ENCODE assay signal across 23 cellular contexts in the genomic region with DNA sequence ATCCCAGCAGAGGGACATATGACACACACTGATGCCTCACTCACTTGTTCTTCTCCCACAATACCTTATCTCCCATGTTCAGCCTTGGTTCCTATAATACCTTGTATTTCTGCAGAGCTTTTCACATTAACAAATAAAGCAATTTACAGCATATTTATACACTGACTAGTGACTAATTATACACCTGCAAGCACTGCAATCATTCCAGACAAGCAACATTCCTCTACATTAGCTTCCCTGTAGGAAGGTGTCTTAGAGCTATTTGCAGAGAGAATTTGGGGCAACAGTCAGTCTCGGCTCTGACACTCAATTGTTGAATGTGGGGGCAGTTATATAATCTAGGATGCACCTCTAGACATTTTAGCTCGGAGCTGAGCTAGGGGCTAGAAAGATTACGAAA.
"Had no signal": no experiment of that assay in that cellular context is flagged by ENCODE, and none has a peak within 500 bp of the region (broad histone marks: within the 10 kb centered on the region; RNA-seq: fewer than 3 reads in every experiment).

No MANE protein-coding gene starts in this region.

- FAIRE-seq: endothelial cell of umbilical vein, kidney had no signal

- H3K9me3 ChIP-seq: colonic mucosa, psoas muscle, sigmoid colon, thoracic aorta, transverse colon, vagina had no signal

- H3K27me3 ChIP-seq: colonic mucosa, hepatocyte, sigmoid colon, vagina had no signal

- H3K4me1 ChIP-seq: colonic mucosa, parathyroid adenoma, psoas muscle, sigmoid colon, transverse colon, vagina had no signal

- H3K9ac ChIP-seq: parathyroid adenoma had no signal

- H2AFZ ChIP-seq: hepatocyte, parathyroid adenoma had no signal

- H3K36me3 ChIP-seq: colonic mucosa, sigmoid colon, thoracic aorta, transverse colon, vagina had no signal

- ATAC-seq: left colon; naive thymus-derived CD4-positive, alpha-beta T cell; psoas muscle; stimulated activated naive B cell treated with anti-CD40 and anti-IgM and Interleukin-4, amounts not matched to agents 10 μg/mL and 1 μg/mL and 100 μg/mL, for 72 hours; stimulated activated naive CD8-positive, alpha-beta T cell treated with anti-CD3 and anti-CD28 coated beads, Interleukin-15, amount 100 ng/mL, for 72 hours had no signal

- H3K4me2 ChIP-seq: hepatocyte had no signal

- H3K4me3 ChIP-seq: colonic mucosa, hepatocyte, psoas muscle, sigmoid colon, skin epidermis, thoracic aorta, transverse colon, vagina had no signal

- DNase-seq: colonic mucosa; effector CD4-positive, alpha-beta T cell; endodermal cell; foreskin melanocyte; head of caudate nucleus; kidney; left colon; mammary epithelial cell; naive thymus-derived CD4-positive, alpha-beta T cell; nephron progenitor cell; psoas muscle; sigmoid colon; stimulated activated CD4-positive, alpha-beta T cell treated with anti-CD3 and anti-CD28 coated beads, Interleukin-2, amount 100 ng/mL, for 24 hours; stimulated activated CD4-positive, alpha-beta T cell treated with anti-CD3 and anti-CD28 coated beads, Interleukin-4, amount 100 ng/mL, for 4 hours; stimulated activated naive B cell treated with anti-CD40 and anti-IgM and Interleukin-4, amounts not matched to agents 10 μg/mL and 1 μg/mL and 100 μg/mL, for 72 hours; stimulated activated naive CD8-positive, alpha-beta T cell treated with anti-CD3 and anti-CD28 coated beads, Interleukin-15, amount 100 ng/mL, for 72 hours; transverse colon had no signal

- H3K79me2 ChIP-seq: hepatocyte, parathyroid adenoma had no signal

- H3K27ac ChIP-seq: colonic mucosa, hepatocyte, parathyroid adenoma, psoas muscle, sigmoid colon, thoracic aorta, transverse colon, vagina had no signal
